ENCODE assay signal across 35 cellular contexts in genomic region chr7:130383187-130383980, GRCh38. TPM values are rescaled to one million over a fixed set of nuclear protein-coding genes. Genes with fewer than 3 reads are reported as not detected.
"Had no signal": no experiment of that assay in that cellular context is flagged by ENCODE, and none has a peak within 500 bp of the region (broad histone marks: within the 10 kb centered on the region; RNA-seq: fewer than 3 reads in every experiment).

No MANE protein-coding gene starts in this region.

- H3K4me1 ChIP-seq: prostate gland had no signal

- ATAC-seq: activated T-cell treated with anti-CD3 and anti-CD28 coated beads, Interleukin-2, amount 50 U/mL, for 72 hours; esophagus mucosa; left ventricle myocardium superior; stimulated activated memory B cell treated with anti-CD40 and anti-IgM and Interleukin-4, amounts not matched to agents 10 μg/mL and 1 μg/mL and 100 μg/mL, for 72 hours; stimulated activated naive CD8-positive, alpha-beta T cell treated with anti-CD3 and anti-CD28 coated beads, Interleukin-15, amount 100 ng/mL, for 72 hours; T-cell had no signal

- H3K36me3 ChIP-seq: ascending aorta, brain microvascular endothelial cell, heart left ventricle, prostate gland, sigmoid colon, upper lobe of left lung, vagina had no signal

- H3K4me3 Mint-ChIP-seq: activated naive CD4-positive, alpha-beta T cell treated with anti-CD3 and anti-CD28 coated beads for 36 hours; activated naive CD8-positive, alpha-beta T cell treated with anti-CD3 and anti-CD28 coated beads, Interleukin-2, amount 10 ng/mL, durations not matched to agents 7 days and 5 days; activated T-cell treated with anti-CD3 and anti-CD28 coated beads, Interleukin-2, amount 50 U/mL, for 72 hours; naive thymus-derived CD4-positive, alpha-beta T cell; neural crest cell; stimulated activated memory B cell treated with anti-CD40 and anti-IgM and Interleukin-4, amounts not matched to agents 10 μg/mL and 1 μg/mL and 100 μg/mL, for 72 hours; stimulated activated naive CD8-positive, alpha-beta T cell treated with anti-CD3 and anti-CD28 coated beads, Interleukin-15, amount 100 ng/mL, for 72 hours; T-cell had no signal

- H3K4me1 Mint-ChIP-seq: stimulated activated memory B cell treated with anti-CD40 and anti-IgM and Interleukin-4, amounts not matched to agents 10 μg/mL and 1 μg/mL and 100 μg/mL, for 72 hours; T-cell had no signal

- H3K27me3 Mint-ChIP-seq: activated naive CD8-positive, alpha-beta T cell treated with anti-CD3 and anti-CD28 coated beads, Interleukin-2, amount 10 ng/mL, durations not matched to agents 7 days and 5 days; naive thymus-derived CD4-positive, alpha-beta T cell; stimulated activated naive CD8-positive, alpha-beta T cell treated with anti-CD3 and anti-CD28 coated beads, Interleukin-15, amount 100 ng/mL, for 72 hours; T-cell had no signal

- H3K27me3 ChIP-seq: ascending aorta, brain microvascular endothelial cell, heart left ventricle, sigmoid colon, upper lobe of left lung, vagina had no signal

- H3K4me3 ChIP-seq: ascending aorta, heart left ventricle, prostate gland, sigmoid colon, upper lobe of left lung, vagina had no signal

- H3K27ac ChIP-seq: ascending aorta, brain microvascular endothelial cell, heart left ventricle, prostate gland, sigmoid colon, upper lobe of left lung, vagina had no signal

- H3K36me3 Mint-ChIP-seq: activated naive CD8-positive, alpha-beta T cell treated with anti-CD3 and anti-CD28 coated beads, Interleukin-2, amount 10 ng/mL, durations not matched to agents 7 days and 5 days; naive thymus-derived CD4-positive, alpha-beta T cell; stimulated activated memory B cell treated with anti-CD40 and anti-IgM and Interleukin-4, amounts not matched to agents 10 μg/mL and 1 μg/mL and 100 μg/mL, for 72 hours; T-cell had no signal

- DNase-seq: activated CD4-positive, alpha-beta T cell treated with anti-CD3 and anti-CD28 coated beads for 48 hours; activated CD4-positive, alpha-beta T cell treated with anti-CD3 and anti-CD28 coated beads, Interleukin-2, amount 50 U/mL, for 48 hours; activated CD4-positive, CD25-positive, alpha-beta regulatory T cell; activated naive CD4-positive, alpha-beta T cell treated with anti-CD3 and anti-CD28 coated beads for 36 hours; activated naive CD8-positive, alpha-beta T cell treated with anti-CD3 and anti-CD28 coated beads, Interleukin-2, amount 10 ng/mL, durations not matched to agents 7 days and 5 days; activated T-cell treated with anti-CD3 and anti-CD28 coated beads, Interleukin-2, amount 50 U/mL, for 72 hours; brain microvascular endothelial cell; cortex of kidney; foreskin fibroblast; heart left ventricle; left ventricle myocardium superior; midbrain; naive thymus-derived CD4-positive, alpha-beta T cell; retina; sigmoid colon; small intestine; stimulated activated CD4-positive, alpha-beta T cell treated with anti-CD3 and anti-CD28 coated beads, Interleukin-1b, Interleukin-23, amount 100 ng/mL, for 48 hours; stimulated activated CD4-positive, alpha-beta T cell treated with anti-CD3 and anti-CD28 coated beads, Interleukin-4, amount 100 ng/mL, for 4 hours; stimulated activated CD8-positive, alpha-beta memory T cell treated with anti-CD3 and anti-CD28 coated beads, Interleukin-4, amount 100 ng/mL, for 48 hours; stimulated activated naive CD8-positive, alpha-beta T cell treated with anti-CD3 and anti-CD28 coated beads, Interleukin-15, amount 100 ng/mL, for 72 hours; substantia nigra; T-cell; upper lobe of left lung had no signal

- H3K9me3 ChIP-seq: ascending aorta, heart left ventricle, prostate gland, sigmoid colon, upper lobe of left lung, vagina had no signal

- H3K9me3 Mint-ChIP-seq: activated naive CD4-positive, alpha-beta T cell treated with anti-CD3 and anti-CD28 coated beads for 36 hours; activated T-cell treated with anti-CD3 and anti-CD28 coated beads, Interleukin-2, amount 50 U/mL, for 72 hours; stimulated activated memory B cell treated with anti-CD40 and anti-IgM and Interleukin-4, amounts not matched to agents 10 μg/mL and 1 μg/mL and 100 μg/mL, for 72 hours; stimulated activated naive CD8-positive, alpha-beta T cell treated with anti-CD3 and anti-CD28 coated beads, Interleukin-15, amount 100 ng/mL, for 72 hours; T-cell had no signal

- H3K27ac Mint-ChIP-seq: activated naive CD4-positive, alpha-beta T cell treated with anti-CD3 and anti-CD28 coated beads for 36 hours; activated naive CD8-positive, alpha-beta T cell treated with anti-CD3 and anti-CD28 coated beads, Interleukin-2, amount 10 ng/mL, durations not matched to agents 7 days and 5 days; activated T-cell treated with anti-CD3 and anti-CD28 coated beads, Interleukin-2, amount 50 U/mL, for 72 hours; stimulated activated memory B cell treated with anti-CD40 and anti-IgM and Interleukin-4, amounts not matched to agents 10 μg/mL and 1 μg/mL and 100 μg/mL, for 72 hours; stimulated activated naive CD8-positive, alpha-beta T cell treated with anti-CD3 and anti-CD28 coated beads, Interleukin-15, amount 100 ng/mL, for 72 hours; T-cell had no signal

RNA-seq across cellular contexts. Expression of gene CPA1, which starts 3.1 kb away (rescaled TPM):
- total RNA-seq: activated CD8-positive, alpha-beta memory T cell treated with anti-CD3 and anti-CD28 coated beads for 36 hours; activated naive CD4-positive, alpha-beta T cell treated with anti-CD3 and anti-CD28 coated beads for 36 hours; activated naive CD8-positive, alpha-beta T cell treated with anti-CD3 and anti-CD28 coated beads, Interleukin-2, amount 10 ng/mL, durations not matched to agents 7 days and 5 days; activated T-cell treated with anti-CD3 and anti-CD28 coated beads, Interleukin-2, amount 50 U/mL, for 72 hours; ascending aorta; cardiac septum; cerebellum; esophagus mucosa; left ventricle myocardium superior; lung microvascular endothelial cell; naive thymus-derived CD4-positive, alpha-beta T cell; neural crest cell; T-helper 2 cell treated with Interferon-gamma antibody and Interleukin-4, amounts not matched to agents 100 ng/mL and 5 ng/mL, for 36 hours; vagina had no signal
- polyA plus RNA-seq: naive thymus-derived CD4-positive, alpha-beta T cell had no signal

RNA-seq across cellular contexts. Expression of gene CPA5, which starts 38.8 kb away (rescaled TPM):
- total RNA-seq: ascending aorta, cardiac septum, cerebellum, esophagus mucosa, heart left ventricle, left ventricle myocardium superior, lung microvascular endothelial cell, neural crest cell, omental fat pad, sigmoid colon, upper lobe of left lung, vagina had no signal
- polyA plus RNA-seq: heart left ventricle had no signal
